Comparison of ENCODE assay signal across 20 cellular contexts in genomic region chr1:182666736-182667135, GRCh38. TPM values are rescaled to one million over a fixed set of nuclear protein-coding genes. Genes with fewer than 3 reads are reported as not detected.
"Had no signal": no experiment of that assay in that cellular context is flagged by ENCODE, and none has a peak within 500 bp of the region (broad histone marks: within the 10 kb centered on the region; RNA-seq: fewer than 3 reads in every experiment).

No MANE protein-coding gene starts in this region.

- H3K9me3 ChIP-seq: ovary, thoracic aorta had no signal

- DNase-seq: activated CD4-positive, alpha-beta T cell treated with anti-CD3 and anti-CD28 coated beads for 4 hours; activated CD8-positive, alpha-beta memory T cell treated with anti-CD3 and anti-CD28 coated beads, Interleukin-2, amount 50 U/mL, for 4 hours; activated CD8-positive, alpha-beta T cell treated with anti-CD3 and anti-CD28 coated beads for 36 hours; activated gamma-delta T cell; activated T-cell treated with anti-CD3 and anti-CD28 coated beads, Interleukin-2, amount 50 U/mL, for 72 hours; dorsolateral prefrontal cortex; hippocampal formation; immature natural killer cell; ovary; stimulated activated CD4-positive, alpha-beta T cell treated with anti-CD3 and anti-CD28 coated beads, Interleukin-1b, Interleukin-23, amount 100 ng/mL, for 48 hours; T-helper 2 cell had no signal

- H3K4me3 ChIP-seq: dorsolateral prefrontal cortex, ovary, thoracic aorta had no signal

- H3K36me3 Mint-ChIP-seq: activated naive CD4-positive, alpha-beta T cell treated with anti-CD3 and anti-CD28 coated beads, Interleukin-2, amount 50 U/mL, for 72 hours; immature natural killer cell had no signal

- H3K4me3 Mint-ChIP-seq: activated CD8-positive, alpha-beta T cell treated with anti-CD3 and anti-CD28 coated beads for 36 hours; activated T-cell treated with anti-CD3 and anti-CD28 coated beads, Interleukin-2, amount 50 U/mL, for 72 hours; immature natural killer cell; neural crest cell had no signal

- ATAC-seq: activated CD8-positive, alpha-beta T cell treated with anti-CD3 and anti-CD28 coated beads for 36 hours; activated naive CD4-positive, alpha-beta T cell treated with anti-CD3 and anti-CD28 coated beads, Interleukin-2, amount 50 U/mL, for 72 hours; activated T-cell treated with anti-CD3 and anti-CD28 coated beads, Interleukin-2, amount 50 U/mL, for 72 hours; esophagus mucosa had no signal

- H3K4me1 Mint-ChIP-seq: immature natural killer cell had no signal

- H3K27ac ChIP-seq: dorsolateral prefrontal cortex, ovary, thoracic aorta had no signal

- H3K9me3 Mint-ChIP-seq: activated CD8-positive, alpha-beta T cell treated with anti-CD3 and anti-CD28 coated beads for 36 hours; activated naive CD4-positive, alpha-beta T cell treated with anti-CD3 and anti-CD28 coated beads, Interleukin-2, amount 50 U/mL, for 72 hours; activated T-cell treated with anti-CD3 and anti-CD28 coated beads, Interleukin-2, amount 50 U/mL, for 72 hours; immature natural killer cell; neural crest cell had no signal

- H3K27ac Mint-ChIP-seq: activated CD8-positive, alpha-beta T cell treated with anti-CD3 and anti-CD28 coated beads for 36 hours; activated naive CD4-positive, alpha-beta T cell treated with anti-CD3 and anti-CD28 coated beads, Interleukin-2, amount 50 U/mL, for 72 hours; activated T-cell treated with anti-CD3 and anti-CD28 coated beads, Interleukin-2, amount 50 U/mL, for 72 hours; immature natural killer cell had no signal

- H3K36me3 ChIP-seq: ovary, thoracic aorta had no signal

- H3K27me3 ChIP-seq: ovary had no signal

RNA-seq across cellular contexts. Expression of gene RGS8, which starts 17.7 kb away (rescaled TPM):
- total RNA-seq: activated CD8-positive, alpha-beta T cell treated with anti-CD3 and anti-CD28 coated beads for 36 hours; activated naive CD4-positive, alpha-beta T cell treated with anti-CD3 and anti-CD28 coated beads, Interleukin-2, amount 50 U/mL, for 72 hours; cardiac septum; esophagus mucosa; lower leg skin; myocyte; pulmonary artery endothelial cell; thoracic aorta; ureter had no signal
- polyA plus RNA-seq: immature natural killer cell had no signal
